Comparison of ENCODE assay signal across 19 cellular contexts in genomic region chr20:63090052-63090451, GRCh38.
DNase-seq lines count a peak whose midpoint lies in the region; ATAC-seq and TF ChIP-seq lines count a peak whose summit lies in the region.
"Had no signal": no experiment of that assay in that cellular context is flagged by ENCODE, and none has a peak within 500 bp of the region (broad histone marks: within the 10 kb centered on the region; RNA-seq: fewer than 3 reads in every experiment).

No MANE protein-coding gene starts in this region.

- no peaks in the 10 kb centered on the region for H3K79me2 ChIP-seq in osteoblast (ENCODE audit: insufficient read depth, low read length)

- no peaks in the 10 kb centered on the region for H4K20me1 ChIP-seq in osteoblast (ENCODE audit: insufficient read depth, low read length)

- intact Hi-C loops in activated naive CD4-positive, alpha-beta T cell treated with anti-CD3 and anti-CD28 coated beads for 36 hours (cut with micrococcal nuclease), result no loop called here

- H3K4me1 ChIP-seq in endodermal cell (ENCODE audit: control insufficient read depth, insufficient read depth, low read length), result no peaks in the 10 kb centered on the region
- no peaks in the 10 kb centered on the region for H3K4me1 ChIP-seq in osteoblast (ENCODE audit: insufficient read depth, low read length)

- no peaks in the 10 kb centered on the region for H3K36me3 ChIP-seq in endodermal cell (ENCODE audit: control insufficient read depth, insufficient read depth, low read length)
- no peaks in the 10 kb centered on the region for H3K36me3 ChIP-seq in osteoblast (ENCODE audit: insufficient read depth, low read length)

- CTCF ChIA-PET in activated naive CD4-positive, alpha-beta T cell treated with anti-CD3 and anti-CD28 coated beads for 36 hours (lab: Charles Lee), result interaction anchor here (1.1 kb wide), 1 partner anchor 19 kb away, joined by 5 read pairs; no protein-coding TSS in a partner anchor

- 93 to 97% methylated on average over 3 to 7 of the region's 7 CpGs for WGBS in endodermal cell (ENCODE audit: insufficient coverage in 1 of 2, insufficient read length in 1 of 2), 2 experiments

- no peak overlapping the region for H3K27ac Mint-ChIP-seq in activated naive CD4-positive, alpha-beta T cell treated with anti-CD3 and anti-CD28 coated beads for 36 hours
- no peak overlapping the region for H3K27ac Mint-ChIP-seq in endodermal cell
- H3K27ac Mint-ChIP-seq: CD8-positive, alpha-beta memory T cell; GM23338; HFFc6 had no signal

- no peak for ATAC-seq in HG03135 (IDR thresholded peaks at IDR 0.05; ENCODE audit: unreplicated experiment)
- ATAC-seq: GM12878, GM23338 had no signal

- H3K9me3 Mint-ChIP-seq in activated naive CD4-positive, alpha-beta T cell treated with anti-CD3 and anti-CD28 coated beads for 36 hours, result no peaks in the 10 kb centered on the region
- no peaks in the 10 kb centered on the region for H3K9me3 Mint-ChIP-seq in endodermal cell
- H3K9me3 Mint-ChIP-seq: CD8-positive, alpha-beta memory T cell; GM23338; HFFc6 had no signal

- H3K36me3 Mint-ChIP-seq in activated naive CD4-positive, alpha-beta T cell treated with anti-CD3 and anti-CD28 coated beads for 36 hours (ENCODE audit: low read depth), result no peaks in the 10 kb centered on the region
- H3K36me3 Mint-ChIP-seq in endodermal cell (ENCODE audit: low read depth), result no peaks in the 10 kb centered on the region
- H3K36me3 Mint-ChIP-seq: CD8-positive, alpha-beta memory T cell had no signal

- H3K27me3 ChIP-seq in endodermal cell (ENCODE audit: control insufficient read depth, insufficient read depth, low read length, poor library complexity, severe bottlenecking) (no peaks in the 10 kb centered on the region), osteoblast (ENCODE audit: insufficient read depth, low read length) (peaks cover 10% of the 10 kb centered on the region)

- H3K4me1 Mint-ChIP-seq in activated naive CD4-positive, alpha-beta T cell treated with anti-CD3 and anti-CD28 coated beads for 36 hours (ENCODE audit: low read depth), result no peaks in the 10 kb centered on the region
- H3K4me1 Mint-ChIP-seq in endodermal cell, result no peaks in the 10 kb centered on the region
- H3K4me1 Mint-ChIP-seq: CD8-positive, alpha-beta memory T cell; GM23338 had no signal

- peak; percentile 1 for DNase-seq in activated naive CD4-positive, alpha-beta T cell treated with anti-CD3 and anti-CD28 coated beads for 36 hours
- no peak for DNase-seq in activated naive CD4-positive, alpha-beta T cell treated with Interleukin-2 at 50 U/mL for 16 hours
- DNase-seq in D341Med (ENCODE audit: low spot score) (peak; percentile 13), endodermal cell (peak; percentile 12), osteoblast (ENCODE audit: insufficient read length, low spot score, missing footprints) (peak; percentile 68), NCI-H2029 treated with DMSO at 0.1 percent for 48 hours (lab: John Stamatoyannopoulos, UW) (no peak)
- no peak for DNase-seq in activated CD4-positive, alpha-beta T cell treated with anti-CD3 and anti-CD28 coated beads for 4 hours
- DNase-seq: 8988T; DND-41; HFFc6; NCI-H187; NCI-H446; NK-92 treated with Interleukin-12 subunit alpha and Interleukin-12 subunit beta, amount 100 ng/mL, for 24 hours; PC-3 had no signal

- peaks cover 35% of the 10 kb centered on the region for H3K27me3 Mint-ChIP-seq in activated naive CD4-positive, alpha-beta T cell treated with anti-CD3 and anti-CD28 coated beads for 36 hours (ENCODE audit: low read depth)
- H3K27me3 Mint-ChIP-seq in endodermal cell (ENCODE audit: insufficient read depth), result peaks cover 1% of the 10 kb centered on the region

- TF ChIP-seq CTCF in endodermal cell (conservative IDR thresholded peaks at IDR 0.05) (no peak), osteoblast (IDR thresholded peaks at IDR 0.05; ENCODE audit: extremely low read depth, low read depth, low read length) (no peak)

- no peak overlapping the region for H3K4me3 Mint-ChIP-seq in activated naive CD4-positive, alpha-beta T cell treated with anti-CD3 and anti-CD28 coated beads for 36 hours
- H3K4me3 Mint-ChIP-seq in endodermal cell, result no peak overlapping the region
- H3K4me3 Mint-ChIP-seq: CD8-positive, alpha-beta memory T cell; GM23338; HFFc6 had no signal

- H3K4me3 ChIP-seq in endodermal cell (ENCODE audit: low read length), result no peak overlapping the region
- H3K4me3 ChIP-seq in osteoblast (ENCODE audit: insufficient read depth, low read length), result no peak overlapping the region
- H3K4me3 ChIP-seq: GM12878, GM23338 had no signal

- no peak overlapping the region for H3K4me2 ChIP-seq in osteoblast (ENCODE audit: insufficient read depth, low read length)
- H3K4me2 ChIP-seq: GM23338 had no signal

- no peak overlapping the region for H3K9ac ChIP-seq in endodermal cell (ENCODE audit: extremely low read depth, low read length, poor library complexity, severe bottlenecking)

- no peak overlapping the region for H3K27ac ChIP-seq in endodermal cell (ENCODE audit: low read depth, low read length)
- no peak overlapping the region for H3K27ac ChIP-seq in osteoblast (ENCODE audit: low read depth, low read length)
- H3K27ac ChIP-seq: RWPE1 had no signal

- H3K9me3 ChIP-seq in endodermal cell (ENCODE audit: control insufficient read depth, low read length), result no peaks in the 10 kb centered on the region
- H3K9me3 ChIP-seq in osteoblast (ENCODE audit: low read depth, low read length), result no peaks in the 10 kb centered on the region

- no peak overlapping the region for H2AFZ ChIP-seq in osteoblast (ENCODE audit: low read length)
- H2AFZ ChIP-seq: GM23338 had no signal

Comparison
In these comparisons a context has a peak if more than half of its experiments do, and no peak if none do; other contexts are left out.
1. DNase-seq: peak in activated naive CD4-positive, alpha-beta T cell treated with anti-CD3 and anti-CD28 coated beads for 36 hours (single experiment), D341Med (single experiment), endodermal cell (single experiment) and osteoblast (single experiment); none in activated naive CD4-positive, alpha-beta T cell treated with Interleukin-2 at 50 U/mL for 16 hours (single experiment), NCI-H2029 treated with DMSO at 0.1 percent for 48 hours (single experiment) and activated CD4-positive, alpha-beta T cell treated with anti-CD3 and anti-CD28 coated beads for 4 hours (0 of 2).